21 cellular contexts compared by ENCODE assay signal in genomic region chr10:52598936-52599335, GRCh38.
"Had no signal": no experiment of that assay in that cellular context is flagged by ENCODE, and none has a peak within 500 bp of the region (broad histone marks: within the 10 kb centered on the region; RNA-seq: fewer than 3 reads in every experiment).

No MANE protein-coding gene starts in this region.

- H3K27me3 ChIP-seq: brain microvascular endothelial cell, cardiac muscle cell had no signal

- H3K4me3 ChIP-seq: cardiac muscle cell had no signal

- DNase-seq: activated CD4-positive, alpha-beta memory T cell treated with anti-CD3 and anti-CD28 coated beads for 36 hours; activated CD4-positive, alpha-beta T cell treated with anti-CD3 and anti-CD28 coated beads, Interleukin-2, amount 10 ng/mL, durations not matched to agents 7 days and 5 days; activated CD4-positive, CD25-positive, alpha-beta regulatory T cell; activated CD8-positive, alpha-beta memory T cell treated with anti-CD3 and anti-CD28 coated beads for 24 hours; activated effector memory CD4-positive, alpha-beta T cell treated with anti-CD3 and anti-CD28 coated beads, Interleukin-2, amount 50 U/mL, for 16 hours; activated naive CD4-positive, alpha-beta T cell treated with Interleukin-2 at 50 U/mL for 16 hours; activated T-cell treated with anti-CD3 and anti-CD28 coated beads, Interleukin-2, amount 50 U/mL, for 4 hours; brain microvascular endothelial cell; cerebellar nuclear complex; KG1; NCI-H1092 treated with DMSO at 0.1 percent for 48 hours; NCI-H1417 treated with DMSO at 0.1 percent for 48 hours; NCI-H1694; NCI-H2029; NCI-H345; NCI-H510A; NCI-H526 treated with DMSO at 0.1 percent for 48 hours; SIG-M5; T-helper 1 cell had no signal

- ATAC-seq: activated T-cell treated with anti-CD3 and anti-CD28 coated beads, Interleukin-2, amount 50 U/mL, for 4 hours had no signal

- H3K36me3 ChIP-seq: brain microvascular endothelial cell, cardiac muscle cell had no signal

- H3K27ac ChIP-seq: brain microvascular endothelial cell, cardiac muscle cell, VCaP had no signal
